ENCODE assay signal across 8 cellular contexts in the genomic region with DNA sequence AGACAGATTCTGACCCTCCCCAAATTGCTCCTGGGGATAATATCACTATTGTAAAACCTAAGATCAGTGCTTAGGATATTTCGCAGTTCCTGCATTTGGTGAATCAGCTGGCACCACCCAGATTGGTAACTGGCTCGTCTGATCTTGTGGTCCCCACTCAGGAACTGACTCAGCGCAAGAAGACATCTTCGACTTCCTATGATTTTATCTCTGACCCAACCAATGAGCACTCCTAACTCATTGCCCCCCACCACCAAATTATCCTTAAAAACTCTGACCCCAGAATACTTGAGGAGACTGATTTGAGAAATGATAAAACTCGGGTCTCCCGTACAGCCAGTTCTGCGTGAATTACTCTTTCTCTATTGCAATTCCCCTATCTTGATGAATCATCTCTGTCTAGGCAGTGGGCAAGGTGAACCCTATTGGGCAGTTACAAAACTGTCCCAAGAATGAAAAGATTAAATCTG. TPM values are rescaled to one million over a fixed set of nuclear protein-coding genes. Genes with fewer than 3 reads are reported as not detected.
DNase-seq lines count a peak whose midpoint lies in the region; ATAC-seq and TF ChIP-seq lines count a peak whose summit lies in the region.

No MANE protein-coding gene starts in this region.

- no peak overlapping the region for H3K4me3 ChIP-seq in adipocyte (ENCODE audit: low read length)

- H3K9me3 ChIP-seq in adipocyte (ENCODE audit: control insufficient read depth, low read length) = no peaks in the 10 kb centered on the region

- H3K27me3 ChIP-seq in adipocyte (replicated peaks; ENCODE audit: control insufficient read depth, insufficient read depth, low read length) = no peaks in the 10 kb centered on the region

- peaks cover 11% of the 10 kb centered on the region for H3K27me3 Mint-ChIP-seq in mesothelial cell of epicardium (ENCODE audit: low read depth)

- in situ Hi-C loops in G401 (cut with HindIII; ENCODE audit: low sequenced_read_pairs) (no loop called here), GM13977 (cut with MboI; ENCODE audit: low pct_unique_long_range_greater_than_20kb, low sequenced_read_pairs, unreplicated experiment) (no loop called here)

- DNase-seq in GF-D8 (lab: John Stamatoyannopoulos, UW) = peak; percentile 84
- DNase-seq in SW 1271 (lab: John Stamatoyannopoulos, UW) = peak; percentile 70 to 84
- peak; percentile 74 for DNase-seq in adipocyte (ENCODE audit: low read depth)
- DNase-seq in stimulated activated CD4-positive, alpha-beta T cell treated with anti-CD3 and anti-CD28 coated beads, Interleukin-15, amount 100 ng/mL, for 48 hours (ENCODE audit: low read depth in 2 of 2) = peak; percentile 40 to 52
- DNase-seq in mesothelial cell of epicardium (ENCODE audit: low spot score in 2 of 2, unreplicated experiment in 2 of 2) = no peak
- no peak for DNase-seq in G401 (ENCODE audit: low spot score)
- DNase-seq in GM13977 (ENCODE audit: low spot score) = no peak

- H3K4me3 Mint-ChIP-seq in mesothelial cell of epicardium = no peak overlapping the region

- H3K27ac Mint-ChIP-seq in mesothelial cell of epicardium = no peak overlapping the region

- no peaks in the 10 kb centered on the region for H3K36me3 ChIP-seq in adipocyte (ENCODE audit: control insufficient read depth, insufficient read depth, low read length, severe bottlenecking)

- no peaks in the 10 kb centered on the region for H3K36me3 Mint-ChIP-seq in mesothelial cell of epicardium

- peaks cover 4% of the 10 kb centered on the region for H3K9me3 Mint-ChIP-seq in mesothelial cell of epicardium

- peaks cover 5% of the 10 kb centered on the region for H3K4me1 Mint-ChIP-seq in mesothelial cell of epicardium

- TF ChIP-seq CTCF in mesothelial cell of epicardium (IDR thresholded peaks at IDR 0.05; ENCODE audit: unreplicated experiment) = no peak
- no peak for TF ChIP-seq CTCF in GM13977 (IDR thresholded peaks at IDR 0.05; ENCODE audit: extremely low read depth, insufficient read depth, missing control alignments)

- ATAC-seq in GM19452 (IDR thresholded peaks at IDR 0.05; ENCODE audit: unreplicated experiment) = no peak

- peaks cover 23% of the 10 kb centered on the region for H3K4me1 ChIP-seq in adipocyte (ENCODE audit: control insufficient read depth, insufficient read depth, low read length)

- no peak overlapping the region for H3K9ac ChIP-seq in adipocyte (ENCODE audit: low read length)

RNA-seq across cellular contexts. Expression of gene PRNP, which starts 20.2 kb away (rescaled TPM):
- 48.5 to 50.7 TPM (median 50.1 TPM) in 3 replicates for total RNA-seq in mesothelial cell of epicardium
- 57.6 and 77.4 TPM in 2 replicates for total RNA-seq in G401 (2014; rRNA removed; shearing (Covaris generic))

RNA-seq across cellular contexts. Expression of gene PRND, which starts 55.7 kb away (rescaled TPM):
- total RNA-seq in mesothelial cell of epicardium = 0.05 TPM in 1 of 3 replicates, not detected in the others
- total RNA-seq in G401 (2014; rRNA removed; shearing (Covaris generic)) = not detected in 2 replicates

Comparison
In these comparisons a context has a peak if more than half of its experiments do, and no peak if none do; other contexts are left out.
1. DNase-seq: peak in GF-D8 (single experiment), SW 1271 (2 of 2), adipocyte (single experiment) and stimulated activated CD4-positive, alpha-beta T cell treated with anti-CD3 and anti-CD28 coated beads, Interleukin-15, amount 100 ng/mL, for 48 hours (2 of 2); none in mesothelial cell of epicardium (0 of 2), G401 (single experiment) and GM13977 (single experiment).